ENCODE assay signal across 1 cellular context in genomic region chr1:57164584-57164983, GRCh38.
TF ChIP-seq lines count a peak whose summit lies in the region.

No MANE protein-coding gene starts in this region.

TF ChIP-seq in GM12878, 131 proteins besides CTCF, POLR2A, EP300 and RAD21 (continued from another document):
- no peak for TF ChIP-seq USF2 (IDR thresholded peaks at IDR 0.05; ENCODE audit: borderline replicate concordance, low read depth, low read length)
- no peak for TF ChIP-seq RB1 (IDR thresholded peaks at IDR 0.05; ENCODE audit: borderline replicate concordance)
- no peak for TF ChIP-seq ATF7 (IDR thresholded peaks at IDR 0.05; ENCODE audit: low read depth)
- TF ChIP-seq DPF2 (IDR thresholded peaks at IDR 0.05) = no peak
- no peak for TF ChIP-seq ZZZ3 (IDR thresholded peaks at IDR 0.05; ENCODE audit: control insufficient read depth, insufficient read length, low read depth)
- no peak for TF ChIP-seq MXI1 (IDR thresholded peaks at IDR 0.05; ENCODE audit: low read depth, low read length)
- no peak for TF ChIP-seq HCFC1 (IDR thresholded peaks at IDR 0.05; ENCODE audit: low read length)
- no peak for TF ChIP-seq PBX3 (IDR thresholded peaks at IDR 0.05; ENCODE audit: insufficient replicate concordance, low read depth, low read length)
- no peak for TF ChIP-seq BRCA1 (IDR thresholded peaks at IDR 0.05; ENCODE audit: low read depth, low read length)
- no peak for TF ChIP-seq ETV6 (conservative IDR thresholded peaks at IDR 0.05 in 1 of 2, IDR thresholded peaks at IDR 0.05 in 1 of 2; ENCODE audit: borderline replicate concordance in 1 of 2, low read depth in 1 of 2)
- TF ChIP-seq GATAD2B (conservative IDR thresholded peaks at IDR 0.05; ENCODE audit: low read depth) = no peak
- no peak for TF ChIP-seq E4F1 (IDR thresholded peaks at IDR 0.05; ENCODE audit: borderline replicate concordance, partially characterized antibody)
TF ChIP-seq in GM12878: peak in this region for 0.
